Comparison of ENCODE assay signal across 1 cellular context in genomic region chr19:7255631-7256030, GRCh38.
TF ChIP-seq lines count a peak whose summit lies in the region.

No MANE protein-coding gene starts in this region.

TF ChIP-seq in K562, 482 proteins besides CTCF, POLR2A, EP300 and RAD21 (continued from another document):
- TF ChIP-seq STAT6 (CRISPR knock-in tag; IDR thresholded peaks at IDR 0.05) (no peak), IRF2 (CRISPR knock-in tag; IDR thresholded peaks at IDR 0.05) (no peak), GATAD2B (IDR thresholded peaks at IDR 0.05; ENCODE audit: borderline replicate concordance) (no peak), MEF2D (tag; conservative IDR thresholded peaks at IDR 0.05; ENCODE audit: low read depth) (no peak), ZNF740 (CRISPR knock-in tag; IDR thresholded peaks at IDR 0.05) (no peak), ZNF740 (tag; IDR thresholded peaks at IDR 0.05) (no peak), ZNF77 (CRISPR knock-in tag; IDR thresholded peaks at IDR 0.05) (no peak), ZNF586 (CRISPR knock-in tag; conservative IDR thresholded peaks at IDR 0.05) (no peak), ZNF707 (CRISPR knock-in tag; conservative IDR thresholded peaks at IDR 0.05) (no peak), ZNF695 (CRISPR knock-in tag; IDR thresholded peaks at IDR 0.05) (no peak), TRIM24 (IDR thresholded peaks at IDR 0.05) (no peak), ZNF282 (CRISPR knock-in tag; IDR thresholded peaks at IDR 0.05) (no peak), TFAP4 (CRISPR knock-in tag; IDR thresholded peaks at IDR 0.05; ENCODE audit: borderline replicate concordance) (no peak), SLC30A9 (CRISPR knock-in tag; IDR thresholded peaks at IDR 0.05) (no peak), ZNF121 (CRISPR knock-in tag; conservative IDR thresholded peaks at IDR 0.05) (peak; percentile 59), RBM25 (IDR thresholded peaks at IDR 0.05; ENCODE audit: low read depth, low read length, severe bottlenecking) (peak; percentile 12), PML (IDR thresholded peaks at IDR 0.05; ENCODE audit: low read length) (no peak)
